Comparison of ENCODE assay signal across 1 cellular context in genomic region chr21:41769106-41769505, GRCh38.
TF ChIP-seq lines count a peak whose summit lies in the region.

No MANE protein-coding gene starts in this region.

TF ChIP-seq in H1, 55 proteins besides CTCF, POLR2A, EP300 and RAD21:
- TF ChIP-seq RNF2 (IDR thresholded peaks at IDR 0.05; ENCODE audit: borderline replicate concordance, low read depth, low read length, missing control alignments, poor library complexity, severe bottlenecking) = peak; percentile 22
- no peak for TF ChIP-seq JUND (IDR thresholded peaks at IDR 0.05; ENCODE audit: low read length)
